Comparison of ENCODE assay signal across 14 cellular contexts in genomic region chr5:149125386-149125891, GRCh38. TPM values are rescaled to one million over a fixed set of nuclear protein-coding genes. Genes with fewer than 3 reads are reported as not detected.
DNase-seq lines count a peak whose midpoint lies in the region; ATAC-seq, FAIRE-seq and TF ChIP-seq lines count a peak whose summit lies in the region.
"Had no signal": no experiment of that assay in that cellular context is flagged by ENCODE, and none has a peak within 500 bp of the region (broad histone marks: within the 10 kb centered on the region; RNA-seq: fewer than 3 reads in every experiment).

No MANE protein-coding gene starts in this region.

- H3K9me3 Mint-ChIP-seq in natural killer cell treated with Interleukin-12 subunit alpha and Interleukin-12 subunit beta and Interleukin-15 and Interleukin-18, amount 100 ng/mL, for 72 hours, result no peaks in the 10 kb centered on the region
- H3K9me3 Mint-ChIP-seq: CD4-positive, alpha-beta T cell had no signal

- WGBS in IMR-90 (ENCODE audit: extremely low coverage in 2 of 2, insufficient read length in 1 of 2), 2 experiments, result no CpG with 5 or more reads among the region's 12 CpGs
- 9% methylated on average over 12 of the region's 12 CpGs for WGBS in mammary epithelial cell (ENCODE audit: low coverage, missing lambda C conversion rate)

- H4K5ac ChIP-seq in IMR-90 (ENCODE audit: low read depth, low read length), result no peak overlapping the region

- ATAC-seq in IMR-90 (ENCODE audit: low read depth) (peak; percentile 18; the same call in 1 of the 2 replicates), GM21360 (IDR thresholded peaks at IDR 0.05; ENCODE audit: unreplicated experiment) (no peak), GM21528 (IDR thresholded peaks at IDR 0.05; ENCODE audit: low FRiP score, unreplicated experiment) (no peak)
- no peak for ATAC-seq in natural killer cell treated with Interleukin-12 subunit alpha and Interleukin-12 subunit beta and Interleukin-15 and Interleukin-18, amount 100 ng/mL, for 72 hours

- H3K4ac ChIP-seq in IMR-90 (ENCODE audit: low read depth, low read length), result no peak overlapping the region

- TF ChIP-seq POLR2A in IMR-90 (IDR thresholded peaks at IDR 0.05; ENCODE audit: low read depth, low read length), result no peak

- H2BK15ac ChIP-seq in IMR-90 (ENCODE audit: low read depth, low read length), result 0 out of 3 replicates have a peak overlapping the region, but pooled peaks have one; percentile 52

- H3K4me3 ChIP-seq in AG04450 (ENCODE audit: low read depth, low read length), result no peak overlapping the region
- H3K4me3 ChIP-seq in IMR-90 (ENCODE audit: insufficient read depth, low read depth, low read length), result no peak overlapping the region
- peak overlapping the region; percentile 0 to 37 (median 36) for H3K4me3 ChIP-seq in mammary epithelial cell (replicated peaks in 1 of 3; ENCODE audit: insufficient read depth in 1 of 3, low read depth in 2 of 3, low read length in 3 of 3)
- H3K4me3 ChIP-seq in kidney (ENCODE audit: low read length in 2 of 2), result no peak overlapping the region

- intact Hi-C loops in IMR-90 (cut with micrococcal nuclease), result loop anchor here (5.0 kb wide), 2 partner anchors 298 to 637 kb away; partner anchors contain the start of gene ADRB2
- intact Hi-C loops in mammary epithelial cell (cut with micrococcal nuclease), result loop anchor here (1.0 to 5.0 kb wide), 4 partner anchors 104 to 437 kb away; no protein-coding TSS in a partner anchor
- intact Hi-C loops in kidney (cut with DNase I), result loop anchor here (10.0 kb wide), 1 partner anchor 391 kb away; no protein-coding TSS in a partner anchor

- H3K9me3 ChIP-seq in AG04450 (ENCODE audit: control insufficient read depth, insufficient read depth, low read length) (peaks cover 3% of the 10 kb centered on the region; the same call in 1 of the 2 replicates), IMR-90 (ENCODE audit: control insufficient read depth, insufficient read depth, low read length) (no peaks in the 10 kb centered on the region), mammary epithelial cell (replicated peaks; ENCODE audit: insufficient read depth, low read length) (no peaks in the 10 kb centered on the region), kidney (ENCODE audit: control insufficient read depth in 1 of 2, low read length in 2 of 2) (no peaks in the 10 kb centered on the region)

- POLR2A ChIA-PET in AG04450 (lab: Yijun Ruan, JAX) (no interaction called here), IMR-90 (lab: Charles Lee; ENCODE audit: unreplicated experiment) (interaction anchor here (1.0 kb wide), 1 partner anchor 18 kb away, joined by 3 read pairs; no protein-coding TSS in a partner anchor)

- TF ChIP-seq CTCF in AG04450 (IDR thresholded peaks at IDR 0.05; ENCODE audit: low read depth, low read length) (peak; percentile 29; the same call in 1 of the 2 replicates), IMR-90 (conservative IDR thresholded peaks at IDR 0.05; ENCODE audit: low read depth, low read length) (0 out of 2 replicates have a peak, but pooled peaks have one; percentile 20), mammary epithelial cell (conservative IDR thresholded peaks at IDR 0.05 in 1 of 2, IDR thresholded peaks at IDR 0.05 in 1 of 2; ENCODE audit: extremely low read depth in 1 of 2, insufficient read depth in 1 of 2, low read depth in 1 of 2, low read length in 2 of 2) (peak; percentile 52 to 63), kidney (IDR thresholded peaks at IDR 0.05; ENCODE audit: borderline replicate concordance, extremely low read depth, insufficient read depth) (peak; percentile 21)

- no peak overlapping the region for H3K14ac ChIP-seq in IMR-90 (replicated peaks; ENCODE audit: low read depth, low read length)

- dilution Hi-C loops in IMR-90 (cut with HindIII; ENCODE audit: low sequenced_read_pairs, unreplicated experiment) (no loop called here), mammary epithelial cell (cut with HindIII; ENCODE audit: low sequenced_read_pairs) (no loop called here)

- no peak overlapping the region for H3K27ac ChIP-seq in AG04450 (ENCODE audit: low read depth, low read length)
- no peak overlapping the region for H3K27ac ChIP-seq in IMR-90 (ENCODE audit: insufficient read depth, low read length)
- H3K27ac ChIP-seq in mammary epithelial cell (ENCODE audit: insufficient read depth, low read depth, low read length), result peak overlapping the region; percentile 1
- no peak overlapping the region for H3K27ac ChIP-seq in kidney (ENCODE audit: low read depth in 2 of 2, low read length in 2 of 2)

- H2BK120ac ChIP-seq in IMR-90 (ENCODE audit: low read depth, low read length), result peak overlapping the region; percentile 10; the same call in 1 of the 2 replicates

- H3K79me1 ChIP-seq in IMR-90 (ENCODE audit: low read depth in 1 of 2, low read length in 2 of 2), result no peaks in the 10 kb centered on the region

- in situ Hi-C loops in IMR-90 (cut with MboI; ENCODE audit: low sequenced_read_pairs) (no loop called here), mammary epithelial cell (cut with MboI; ENCODE audit: low sequenced_read_pairs in 2 of 2) (loop anchor here (10.0 to 25.0 kb wide), 3 partner anchors 99 to 139 kb away; no protein-coding TSS in a partner anchor)

- H3K18ac ChIP-seq in IMR-90 (ENCODE audit: low read depth, low read length), result no peak overlapping the region

- DNase-seq in AG04450 (ENCODE audit: low read depth, low spot score) (no peak), IMR-90 (peak; percentile 18), mammary epithelial cell (peak; percentile 77), kidney (no peak), kidney glomerular epithelial cell (lab: John Stamatoyannopoulos, UW) (no peak)
- DNase-seq in natural killer cell treated with Interleukin-12 subunit alpha and Interleukin-12 subunit beta and Interleukin-15 and Interleukin-18, amount 100 ng/mL, for 72 hours (ENCODE audit: low spot score), result no peak
- DNase-seq: activated T-cell treated with anti-CD3 and anti-CD28 coated beads, Interleukin-2, amount 50 U/mL, for 48 hours; CD4-positive, alpha-beta T cell; NCI-H2029 treated with DMSO at 0.1 percent for 48 hours; stimulated activated CD4-positive, alpha-beta T cell treated with anti-CD3 and anti-CD28 coated beads, Interleukin-15, amount 100 ng/mL, for 24 hours had no signal

- CTCF ChIA-PET in AG04450 (lab: Charles Lee), result interaction anchor here (0.5 to 19.4 kb wide), 9 partner anchors 10 to 651 kb away, joined by 3 to 750 read pairs (median 5); no protein-coding TSS in a partner anchor
- CTCF ChIA-PET in IMR-90 (lab: Yijun Ruan, JAX), result interaction anchor here (0.6 to 3.7 kb wide), 6 partner anchors 9 to 643 kb away, joined by 3 to 25 read pairs (median 4); no protein-coding TSS in a partner anchor
- CTCF ChIA-PET in mammary epithelial cell (lab: Charles Lee; ENCODE audit: low non-redundant PET), result interaction anchor here (0.5 to 1.3 kb wide), 8 partner anchors 9 to 466 kb away, joined by 4 to 19 read pairs (median 7); no protein-coding TSS in a partner anchor

- H3K27me3 Mint-ChIP-seq in natural killer cell treated with Interleukin-12 subunit alpha and Interleukin-12 subunit beta and Interleukin-15 and Interleukin-18, amount 100 ng/mL, for 72 hours, result peaks cover 18 to 44% of the 10 kb centered on the region in 2 donors

- H2AK9ac ChIP-seq in IMR-90 (replicated peaks; ENCODE audit: low read depth, low read length, poor library complexity), result no peak overlapping the region

- no peak for TF ChIP-seq RAD21 in IMR-90 (IDR thresholded peaks at IDR 0.05; ENCODE audit: low read length)

- peaks cover 4% of the 10 kb centered on the region; the same call in 1 of the 2 replicates for H3K9me1 ChIP-seq in IMR-90 (ENCODE audit: insufficient read depth, low read length)

- H3K4me1 Mint-ChIP-seq in natural killer cell treated with Interleukin-12 subunit alpha and Interleukin-12 subunit beta and Interleukin-15 and Interleukin-18, amount 100 ng/mL, for 72 hours (ENCODE audit: low read depth in 2 of 2), result no peaks in the 10 kb centered on the region

- no peaks in the 10 kb centered on the region for H3K79me2 ChIP-seq in mammary epithelial cell (ENCODE audit: insufficient read depth, low read length)

- H2AFZ ChIP-seq in IMR-90 (replicated peaks; ENCODE audit: low read length, poor library complexity), result peak overlapping the region; percentile 80
- H2AFZ ChIP-seq in mammary epithelial cell (ENCODE audit: low read depth, low read length), result peak overlapping the region; percentile 88

- H3K4me1 ChIP-seq in IMR-90 (ENCODE audit: control insufficient read depth, insufficient read depth, low read length), result peaks cover 8% of the 10 kb centered on the region
- H3K4me1 ChIP-seq in mammary epithelial cell (ENCODE audit: insufficient read depth, low read length), result peaks cover 49% of the 10 kb centered on the region
- H3K4me1 ChIP-seq in kidney (ENCODE audit: control insufficient read depth in 1 of 2, insufficient read depth in 1 of 2, low read depth in 1 of 2, low read length in 2 of 2), result no peaks in the 10 kb centered on the region

- no peak overlapping the region for H3K56ac ChIP-seq in IMR-90 (ENCODE audit: extremely low read depth, insufficient read depth, low read length)

- BruUV-seq in IMR-90 (replicated peaks; lab: Mats Ljungman, UMichigan) (no TSS peak), mammary epithelial cell (replicated peaks; lab: Mats Ljungman, UMichigan) (no TSS peak)

- no peak for FAIRE-seq in kidney (lab: Jason Lieb, UNC)
- FAIRE-seq: H54 had no signal

- H4K20me1 ChIP-seq in IMR-90 (ENCODE audit: insufficient read depth, low read length), result no peaks in the 10 kb centered on the region
- no peaks in the 10 kb centered on the region for H4K20me1 ChIP-seq in mammary epithelial cell (ENCODE audit: insufficient read depth, low read length)

- peak overlapping the region in 1 of 2 experiments; percentile 17; a peak in 1 of 4 replicates for H4K8ac ChIP-seq in IMR-90 (ENCODE audit: low read depth in 2 of 2, low read length in 2 of 2)

- H3K27ac Mint-ChIP-seq in natural killer cell treated with Interleukin-12 subunit alpha and Interleukin-12 subunit beta and Interleukin-15 and Interleukin-18, amount 100 ng/mL, for 72 hours, result no peak overlapping the region
- H3K27ac Mint-ChIP-seq: CD4-positive, alpha-beta T cell had no signal

- no peak overlapping the region for H3K23ac ChIP-seq in IMR-90 (ENCODE audit: low read depth, low read length)

- H4K91ac ChIP-seq in IMR-90 (ENCODE audit: insufficient read depth, low read depth, low read length), result 0 out of 2 replicates have a peak overlapping the region, but pooled peaks have one; percentile 2

- no peaks in the 10 kb centered on the region for H3K36me3 Mint-ChIP-seq in natural killer cell treated with Interleukin-12 subunit alpha and Interleukin-12 subunit beta and Interleukin-15 and Interleukin-18, amount 100 ng/mL, for 72 hours

- H2AK5ac ChIP-seq in IMR-90 (ENCODE audit: low read depth, low read length), result no peak overlapping the region

- H3K27me3 ChIP-seq in AG04450 (ENCODE audit: control insufficient read depth, insufficient read depth, low read length) (no peaks in the 10 kb centered on the region), IMR-90 (ENCODE audit: control insufficient read depth, insufficient read depth, low read length) (no peaks in the 10 kb centered on the region; the same call in 1 of the 2 replicates), mammary epithelial cell (ENCODE audit: insufficient read depth, low read length) (no peaks in the 10 kb centered on the region)

- no peak overlapping the region for H3K4me2 ChIP-seq in IMR-90 (ENCODE audit: low read depth, low read length)
- H3K4me2 ChIP-seq in mammary epithelial cell (ENCODE audit: insufficient read depth, low read depth, low read length), result peak overlapping the region; percentile 76

- H2BK5ac ChIP-seq in IMR-90 (ENCODE audit: low read depth, low read length, poor library complexity, severe bottlenecking), result no peak overlapping the region

- H3K36me3 ChIP-seq in IMR-90 (ENCODE audit: control insufficient read depth, insufficient read depth, low read length) (no peaks in the 10 kb centered on the region), mammary epithelial cell (ENCODE audit: insufficient read depth, low read length) (no peaks in the 10 kb centered on the region), kidney (ENCODE audit: control insufficient read depth in 1 of 2, insufficient read depth in 2 of 2, low read length in 2 of 2) (no peaks in the 10 kb centered on the region)

- H3K9ac ChIP-seq in IMR-90 (ENCODE audit: low read depth, low read length) (no peak overlapping the region), mammary epithelial cell (ENCODE audit: insufficient read depth, low read length) (peak overlapping the region; percentile 20), kidney (ENCODE audit: low read length in 2 of 2) (no peak overlapping the region)

- H3K4me3 Mint-ChIP-seq in natural killer cell treated with Interleukin-12 subunit alpha and Interleukin-12 subunit beta and Interleukin-15 and Interleukin-18, amount 100 ng/mL, for 72 hours, result no peak overlapping the region
- H3K4me3 Mint-ChIP-seq: CD4-positive, alpha-beta T cell had no signal

- H2BK20ac ChIP-seq in IMR-90 (ENCODE audit: low read depth, low read length), result no peak overlapping the region

RNA-seq across cellular contexts. Expression of gene ABLIM3, which starts 15.9 kb away (rescaled TPM):
- polyA plus RNA-seq in AG04450 (2011; rRNA removed) (52.6 and 60.6 TPM in 2 replicates), IMR-90 (2012; rRNA removed) (69.9 and 71.1 TPM in 2 replicates), mammary epithelial cell (21.6 TPM), kidney (ENCODE audit: insufficient read depth, low read depth, low replicate concordance) (20.1 TPM)
- 90.4 and 128 TPM in 2 replicates for polyA minus RNA-seq in AG04450 (2011; rRNA and poly(A)+ RNA removed)
- total RNA-seq in IMR-90 (2012; rRNA removed) (33.3 and 34.2 TPM in 2 replicates), mammary epithelial cell (10 to 100 TPM; 17.3 to 38.6 TPM), kidney (21.7 TPM)
- polyA plus RNA-seq in IMR-90 (2012; cell fraction: cytosol; rRNA removed), result 33.1 and 46.6 TPM in 2 replicates
- polyA plus RNA-seq in IMR-90 (2012; cell fraction: nucleus; rRNA removed; ENCODE audit: low replicate concordance), result 125 and 174 TPM in 2 replicates
- polyA minus RNA-seq in mammary epithelial cell, result 34.9 TPM
- not detected for total RNA-seq in natural killer cell treated with Interleukin-12 subunit alpha and Interleukin-12 subunit beta and Interleukin-15 and Interleukin-18, amount 100 ng/mL, for 72 hours
- total RNA-seq: CD4-positive, alpha-beta T cell; T-helper 1 cell treated with Interleukin-12 subunit alpha and Interleukin-12 subunit beta and Interleukin-4 antibody, amounts not matched to agents 30 ng/mL and 1 ng/mL, for 36 hours had no signal

Comparison
In these comparisons a context has a peak if more than half of its experiments do, and no peak if none do; other contexts are left out.
1. DNase-seq: peak in IMR-90 (single experiment) and mammary epithelial cell (single experiment); none in AG04450 (single experiment), kidney (single experiment), natural killer cell treated with Interleukin-12 subunit alpha and Interleukin-12 subunit beta and Interleukin-15 and Interleukin-18, amount 100 ng/mL, for 72 hours (single experiment) and kidney glomerular epithelial cell (single experiment).
2. H3K4me3 ChIP-seq: peak in mammary epithelial cell (3 of 3); none in AG04450 (single experiment), IMR-90 (single experiment) and kidney (0 of 2).
3. RNA of gene ABLIM3, which starts 15.9 kb away (total RNA-seq): 17.3 to 38.6 TPM in mammary epithelial cell, 33.3 to 34.2 TPM in IMR-90 and 21.7 TPM in kidney (single experiment); not detected in natural killer cell treated with Interleukin-12 subunit alpha and Interleukin-12 subunit beta and Interleukin-15 and Interleukin-18, amount 100 ng/mL, for 72 hours; every median in the first group is over 10 times any median in the second.
4. Peak in every context shown above with its lines, with median percentiles within 50 percentile points of each other: CTCF ChIP-seq.